1 cellular context compared by ENCODE assay signal in genomic region chr2:25314514-25315315, GRCh38.
TF ChIP-seq lines count a peak whose summit lies in the region.

No MANE protein-coding gene starts in this region.

TF ChIP-seq in HepG2, 621 proteins besides CTCF, POLR2A, EP300 and RAD21 (continued from another document):
- TF ChIP-seq ZNF687 (CRISPR knock-in tag; IDR thresholded peaks at IDR 0.05) (peak; percentile 29), SP1 (IDR thresholded peaks at IDR 0.05) (no peak), SP1 (CRISPR knock-in tag; IDR thresholded peaks at IDR 0.05) (0 out of 2 replicates have a peak, but pooled peaks have one; percentile 34), ZFX (CRISPR knock-in tag; IDR thresholded peaks at IDR 0.05; ENCODE audit: low read depth) (peak; percentile 45; the same call in 1 of the 2 replicates), NONO (IDR thresholded peaks at IDR 0.05) (no peak), NONO (CRISPR knock-in tag; conservative IDR thresholded peaks at IDR 0.05) (peak; percentile 52; the same call in 1 of the 2 replicates), NFAT5 (CRISPR knock-in tag; IDR thresholded peaks at IDR 0.05) (no peak), ZNF281 (CRISPR knock-in tag; IDR thresholded peaks at IDR 0.05; ENCODE audit: borderline replicate concordance) (peak; percentile 67; the same call in 1 of the 2 replicates), PRDM15 (CRISPR knock-in tag; IDR thresholded peaks at IDR 0.05) (peak; percentile 96), ZNF770 (CRISPR knock-in tag; IDR thresholded peaks at IDR 0.05) (no peak), EED (CRISPR knock-in tag; IDR thresholded peaks at IDR 0.05) (0 out of 2 replicates have a peak, but pooled peaks have one; percentile 23), PCBP1 (IDR thresholded peaks at IDR 0.05; ENCODE audit: borderline replicate concordance, low read depth, low read length) (0 out of 2 replicates have a peak, but pooled peaks have one; percentile 47), ARNT2 (CRISPR knock-in tag; IDR thresholded peaks at IDR 0.05; ENCODE audit: low read depth) (no peak), ZNF407 (CRISPR knock-in tag; IDR thresholded peaks at IDR 0.05; ENCODE audit: not compliant biosample characterization) (no peak), ZNF772 (CRISPR knock-in tag; IDR thresholded peaks at IDR 0.05) (peak; percentile 25; the same call in 1 of the 2 replicates)
